In genomic region chr12:62434504-62435336, GRCh38 we compare ENCODE assay signal across 9 cellular contexts. TPM values are rescaled to one million over a fixed set of nuclear protein-coding genes. Genes with fewer than 3 reads are reported as not detected.
DNase-seq lines count a peak whose midpoint lies in the region; ATAC-seq and TF ChIP-seq lines count a peak whose summit lies in the region.
"Had no signal": no experiment of that assay in that cellular context is flagged by ENCODE, and none has a peak within 500 bp of the region (broad histone marks: within the 10 kb centered on the region; RNA-seq: fewer than 3 reads in every experiment).

No MANE protein-coding gene starts in this region.

- H3K4me3 Mint-ChIP-seq in type B pancreatic cell = peak overlapping the region; percentile 88

- no peaks in the 10 kb centered on the region for H3K36me3 ChIP-seq in body of pancreas (replicated peaks in 1 of 2; ENCODE audit: insufficient read depth in 1 of 2, low read depth in 2 of 2)
- H3K36me3 ChIP-seq in liver (ENCODE audit: control insufficient read depth in 4 of 4, insufficient read depth in 3 of 4, low read depth in 1 of 4, low read length in 3 of 4) = no peaks in the 10 kb centered on the region

- no peaks in the 10 kb centered on the region for H3K9me3 Mint-ChIP-seq in type B pancreatic cell
- H3K9me3 Mint-ChIP-seq: activated naive CD4-positive, alpha-beta T cell treated with anti-CD3 and anti-CD28 coated beads, Interleukin-2, amount 50 U/mL, for 72 hours had no signal

- H3K27me3 ChIP-seq in body of pancreas (no peaks in the 10 kb centered on the region), liver (ENCODE audit: control insufficient read depth in 4 of 4, insufficient read depth in 4 of 4, low read length in 3 of 4) (no peaks in the 10 kb centered on the region)

- ATAC-seq in body of pancreas (peak; percentile 42), HG03139 (IDR thresholded peaks at IDR 0.05; ENCODE audit: unreplicated experiment) (no peak)

- H3K9me3 ChIP-seq in body of pancreas = no peaks in the 10 kb centered on the region
- H3K9me3 ChIP-seq in liver (ENCODE audit: control insufficient read depth in 4 of 4, low read length in 3 of 4) = no peaks in the 10 kb centered on the region

- 22 to 24% methylated on average over 17 of the region's 17 CpGs for WGBS in body of pancreas, 2 donors
- 29% methylated on average over 17 of the region's 17 CpGs for WGBS in liver

- H3K27ac ChIP-seq in body of pancreas (no peak overlapping the region), liver (ENCODE audit: low read depth in 1 of 2, low read length in 2 of 2) (no peak overlapping the region)

- TF ChIP-seq CTCF in body of pancreas (IDR thresholded peaks at IDR 0.05) (no peak), liver (IDR thresholded peaks at IDR 0.05; ENCODE audit: low read depth, low read length, missing input control) (no peak), type B pancreatic cell (conservative IDR thresholded peaks at IDR 0.05) (no peak), GM20000 (IDR thresholded peaks at IDR 0.05; ENCODE audit: extremely low read depth, missing control alignments) (no peak)

- H3K27ac Mint-ChIP-seq in type B pancreatic cell = no peak overlapping the region

- no peak overlapping the region for H3K9ac ChIP-seq in liver (ENCODE audit: low read depth in 1 of 2, low read length in 2 of 2)

- no peak for TF ChIP-seq RAD21 in liver (IDR thresholded peaks at IDR 0.05)

- H3K27me3 Mint-ChIP-seq in type B pancreatic cell = peaks cover 57% of the 10 kb centered on the region

- H3K36me3 Mint-ChIP-seq in type B pancreatic cell = no peaks in the 10 kb centered on the region

- DNase-seq in NCI-H82 (lab: John Stamatoyannopoulos, UW) = peak; percentile 21
- DNase-seq in NCI-H82 treated with DMSO at 0.1 percent for 48 hours (lab: John Stamatoyannopoulos, UW; ENCODE audit: unreplicated experiment) = no peak
- peak; percentile 17 to 53 for DNase-seq in Kasumi-1 (lab: John Stamatoyannopoulos, UW)
- peak in 2 of 4 donors; percentile 16 to 22 for DNase-seq in body of pancreas
- DNase-seq in type B pancreatic cell (ENCODE audit: extremely low spot score, unreplicated experiment) = no peak
- DNase-seq in GM20000 (ENCODE audit: low spot score) = no peak

- H3K4me3 ChIP-seq in body of pancreas = peak overlapping the region; percentile 21 to 25
- peak overlapping the region in 2 of 3 donors; percentile 52 to 75 for H3K4me3 ChIP-seq in liver (ENCODE audit: low read depth in 1 of 3, low read length in 3 of 3)

- no peak for TF ChIP-seq POLR2A in body of pancreas (IDR thresholded peaks at IDR 0.05)

- H3K4me1 Mint-ChIP-seq in type B pancreatic cell (ENCODE audit: unreplicated experiment) = peaks cover 7% of the 10 kb centered on the region

- intact Hi-C loops in body of pancreas (cut with DNase I) = loop anchor here (5.0 kb wide), 1 partner anchor 363 kb away; no protein-coding TSS in a partner anchor

- H3K4me1 ChIP-seq in body of pancreas (peaks cover 17% of the 10 kb centered on the region), liver (ENCODE audit: control insufficient read depth in 4 of 4, insufficient read depth in 4 of 4, low read length in 3 of 4) (peaks cover 0 to 13% (median 11%) of the 10 kb centered on the region in 4 donors)

TF ChIP-seq in liver, 16 proteins besides CTCF, POLR2A, EP300 and RAD21:
- no peak for TF ChIP-seq ATF3 (IDR thresholded peaks at IDR 0.05)
- no peak for TF ChIP-seq GABPA (IDR thresholded peaks at IDR 0.05 in 1 of 2, conservative IDR thresholded peaks at IDR 0.05 in 1 of 2)
- no peak for TF ChIP-seq EGR1 (IDR thresholded peaks at IDR 0.05; ENCODE audit: low read depth in 2 of 2)
- TF ChIP-seq TAF1 (conservative IDR thresholded peaks at IDR 0.05) = no peak
- TF ChIP-seq REST (IDR thresholded peaks at IDR 0.05) = no peak
- no peak for TF ChIP-seq ZBTB33 (IDR thresholded peaks at IDR 0.05)
- no peak for TF ChIP-seq YY1 (IDR thresholded peaks at IDR 0.05)
- TF ChIP-seq JUND (IDR thresholded peaks at IDR 0.05) = no peak
- no peak for TF ChIP-seq SP1 (IDR thresholded peaks at IDR 0.05)
- no peak for TF ChIP-seq RXRA (IDR thresholded peaks at IDR 0.05)
- no peak for TF ChIP-seq NR2F2 (IDR thresholded peaks at IDR 0.05)
- no peak for TF ChIP-seq HNF4A (conservative IDR thresholded peaks at IDR 0.05)
- no peak for TF ChIP-seq FOXA1 (IDR thresholded peaks at IDR 0.05)
- no peak for TF ChIP-seq MAX (IDR thresholded peaks at IDR 0.05)
- no peak for TF ChIP-seq HNF4G (IDR thresholded peaks at IDR 0.05)
- no peak for TF ChIP-seq FOXA2 (IDR thresholded peaks at IDR 0.05)
TF ChIP-seq in liver: peak in this region for 0.

RNA-seq across cellular contexts. Expression of gene MON2, which starts 31.9 kb away (rescaled TPM):
- total RNA-seq in body of pancreas (100 to 1,000 TPM in 1 of 2 donors, 10 to 100 TPM in 1; 99.4 to 129 TPM), liver (10 to 100 TPM; 31.1 to 69.9 TPM), type B pancreatic cell (ENCODE audit: low replicate concordance) (44.2 and 47.4 TPM in 2 replicates)
- 10 to 100 TPM in 1 of 2 donors, 1 to 10 TPM in 1; 7.5 to 20.5 TPM for polyA plus RNA-seq in liver

Comparison
In these comparisons a context has a peak if more than half of its experiments do, and no peak if none do; other contexts are left out.
1. DNase-seq: peak in NCI-H82 (single experiment) and Kasumi-1 (2 of 2); none in NCI-H82 treated with DMSO at 0.1 percent for 48 hours (single experiment), type B pancreatic cell (single experiment) and GM20000 (single experiment).